In the genomic region with DNA sequence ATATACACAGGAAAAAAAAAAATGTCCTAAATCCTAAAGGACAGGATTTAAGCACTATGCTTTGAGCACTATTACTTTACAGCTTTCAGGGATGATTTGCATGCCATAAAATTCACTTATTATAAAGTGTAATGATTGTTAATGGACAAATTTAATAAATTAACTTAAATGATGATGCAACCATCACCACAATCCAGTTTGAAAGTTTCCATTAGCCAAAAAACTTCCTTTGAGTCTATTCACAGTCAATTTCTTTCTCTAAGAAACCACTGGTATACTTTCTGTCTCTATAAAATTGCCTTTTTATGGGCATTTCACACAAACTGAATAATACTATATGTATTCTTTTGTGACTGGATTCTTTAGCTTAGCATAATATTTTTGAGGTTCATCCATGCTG, we compare ENCODE assay signal across 24 cellular contexts.
DNase-seq lines count a peak whose midpoint lies in the region; ATAC-seq and TF ChIP-seq lines count a peak whose summit lies in the region.
"Had no signal": no experiment of that assay in that cellular context is flagged by ENCODE, and none has a peak within 500 bp of the region (broad histone marks: within the 10 kb centered on the region; RNA-seq: fewer than 3 reads in every experiment).

No MANE protein-coding gene starts in this region.

- H3K27ac Mint-ChIP-seq in activated CD8-positive, alpha-beta T cell treated with anti-CD3 and anti-CD28 coated beads for 36 hours = peak overlapping the region; percentile 50
- no peak overlapping the region for H3K27ac Mint-ChIP-seq in activated CD8-positive, alpha-beta T cell treated with anti-CD3 and anti-CD28 coated beads, Interleukin-2, amount 10 ng/mL, durations not matched to agents 7 days and 5 days
- H3K27ac Mint-ChIP-seq in activated naive CD8-positive, alpha-beta T cell treated with anti-CD3 and anti-CD28 coated beads, Interleukin-2, amount 50 U/mL, for 24 hours = peak overlapping the region; percentile 85
- no peak overlapping the region for H3K27ac Mint-ChIP-seq in activated naive CD8-positive, alpha-beta T cell treated with anti-CD3 and anti-CD28 coated beads for 36 hours
- H3K27ac Mint-ChIP-seq in activated T-helper 17 cell treated with anti-CD3 and anti-CD28 coated beads, Interleukin-2, amount 50 U/mL, for 72 hours = no peak overlapping the region
- no peak overlapping the region for H3K27ac Mint-ChIP-seq in T-helper 17 cell
- H3K27ac Mint-ChIP-seq: CD14-positive monocyte; CD4-positive, alpha-beta T cell; GM23338 had no signal

- CTCF ChIA-PET in activated CD8-positive, alpha-beta T cell treated with anti-CD3 and anti-CD28 coated beads for 36 hours (lab: Charles Lee) = interaction anchor here (1.0 kb wide), 1 partner anchor 37 kb away, joined by 3 read pairs; no protein-coding TSS in a partner anchor
- CTCF ChIA-PET in activated CD8-positive, alpha-beta T cell treated with anti-CD3 and anti-CD28 coated beads, Interleukin-2, amount 10 ng/mL, durations not matched to agents 7 days and 5 days (lab: Charles Lee) = no interaction called here

- H3K27me3 Mint-ChIP-seq in activated CD8-positive, alpha-beta T cell treated with anti-CD3 and anti-CD28 coated beads for 36 hours = no peaks in the 10 kb centered on the region
- H3K27me3 Mint-ChIP-seq in activated CD8-positive, alpha-beta T cell treated with anti-CD3 and anti-CD28 coated beads, Interleukin-2, amount 10 ng/mL, durations not matched to agents 7 days and 5 days (ENCODE audit: low read depth) = no peaks in the 10 kb centered on the region
- H3K27me3 Mint-ChIP-seq in activated naive CD8-positive, alpha-beta T cell treated with anti-CD3 and anti-CD28 coated beads, Interleukin-2, amount 50 U/mL, for 24 hours = no peaks in the 10 kb centered on the region
- H3K27me3 Mint-ChIP-seq in activated naive CD8-positive, alpha-beta T cell treated with anti-CD3 and anti-CD28 coated beads for 36 hours = no peaks in the 10 kb centered on the region
- H3K27me3 Mint-ChIP-seq in activated T-helper 17 cell treated with anti-CD3 and anti-CD28 coated beads, Interleukin-2, amount 50 U/mL, for 72 hours = no peaks in the 10 kb centered on the region
- no peaks in the 10 kb centered on the region for H3K27me3 Mint-ChIP-seq in T-helper 17 cell
- H3K27me3 Mint-ChIP-seq: CD4-positive, alpha-beta T cell; CD8-positive, alpha-beta memory T cell had no signal

- H3K4me1 ChIP-seq in GM23248 (ENCODE audit: insufficient read depth) = peaks cover 12% of the 10 kb centered on the region; the same call in 1 of the 2 replicates
- H3K4me1 ChIP-seq: A549, BE2C had no signal

- DNase-seq in activated CD8-positive, alpha-beta T cell treated with anti-CD3 and anti-CD28 coated beads for 36 hours = no peak
- no peak for DNase-seq in activated CD8-positive, alpha-beta T cell treated with anti-CD3 and anti-CD28 coated beads, Interleukin-2, amount 10 ng/mL, durations not matched to agents 7 days and 5 days
- DNase-seq in activated naive CD8-positive, alpha-beta T cell treated with anti-CD3 and anti-CD28 coated beads, Interleukin-2, amount 50 U/mL, for 24 hours = no peak
- DNase-seq in activated naive CD8-positive, alpha-beta T cell treated with anti-CD3 and anti-CD28 coated beads for 36 hours = no peak
- DNase-seq in GM23248 = no peak
- no peak for DNase-seq in HUDEP-2 (lab: John Stamatoyannopoulos, UW; ENCODE audit: unreplicated experiment in 76 of 76)
- no peak for DNase-seq in T-helper 17 cell
- DNase-seq: 8988T; AML-193; BE2C; CD4-positive, alpha-beta T cell; CD8-positive, alpha-beta memory T cell; DMS 273 treated with DMSO at 0.1 percent for 48 hours; DMS79; EL; GDM1; H9 had no signal

- H3K36me3 ChIP-seq in GM23248 (ENCODE audit: low read depth) = no peaks in the 10 kb centered on the region
- H3K36me3 ChIP-seq: BE2C had no signal

- H2AFZ ChIP-seq in GM23248 = no peak overlapping the region
- H2AFZ ChIP-seq: GM23338 had no signal

- no peaks in the 10 kb centered on the region for H3K9me3 Mint-ChIP-seq in activated CD8-positive, alpha-beta T cell treated with anti-CD3 and anti-CD28 coated beads for 36 hours
- H3K9me3 Mint-ChIP-seq in activated CD8-positive, alpha-beta T cell treated with anti-CD3 and anti-CD28 coated beads, Interleukin-2, amount 10 ng/mL, durations not matched to agents 7 days and 5 days (ENCODE audit: insufficient read depth) = no peaks in the 10 kb centered on the region
- H3K9me3 Mint-ChIP-seq in activated naive CD8-positive, alpha-beta T cell treated with anti-CD3 and anti-CD28 coated beads, Interleukin-2, amount 50 U/mL, for 24 hours = no peaks in the 10 kb centered on the region
- H3K9me3 Mint-ChIP-seq in activated naive CD8-positive, alpha-beta T cell treated with anti-CD3 and anti-CD28 coated beads for 36 hours = no peaks in the 10 kb centered on the region
- peaks cover 4% of the 10 kb centered on the region for H3K9me3 Mint-ChIP-seq in activated T-helper 17 cell treated with anti-CD3 and anti-CD28 coated beads, Interleukin-2, amount 50 U/mL, for 72 hours
- H3K9me3 Mint-ChIP-seq: CD4-positive, alpha-beta T cell; GM23338; H9 had no signal

- H3K4me2 ChIP-seq in GM23248 (ENCODE audit: unreplicated experiment) = peak overlapping the region; percentile 58
- H3K4me2 ChIP-seq: A549; BLaER1 treated with 17β-estradiol and CSF1 and Interleukin-3, amounts not matched to agents 10 nM and 100 nM; GM23338 had no signal

- no peak for ATAC-seq in activated CD8-positive, alpha-beta T cell treated with anti-CD3 and anti-CD28 coated beads for 36 hours
- ATAC-seq in activated CD8-positive, alpha-beta T cell treated with anti-CD3 and anti-CD28 coated beads, Interleukin-2, amount 10 ng/mL, durations not matched to agents 7 days and 5 days = no peak
- ATAC-seq in activated naive CD8-positive, alpha-beta T cell treated with anti-CD3 and anti-CD28 coated beads, Interleukin-2, amount 50 U/mL, for 24 hours = no peak
- ATAC-seq in activated T-helper 17 cell treated with anti-CD3 and anti-CD28 coated beads, Interleukin-2, amount 50 U/mL, for 72 hours (replicated peaks) = no peak
- ATAC-seq in T-helper 17 cell = no peak
- ATAC-seq: A549, GM23338, HCT116 had no signal

- H3K9me2 ChIP-seq in GM23248 (ENCODE audit: insufficient read depth) = no peaks in the 10 kb centered on the region

- no peak overlapping the region for H3K9ac ChIP-seq in GM23248
- H3K9ac ChIP-seq: BLaER1 treated with 17β-estradiol and CSF1 and Interleukin-3, amounts not matched to agents 10 nM and 100 nM had no signal

- no peaks in the 10 kb centered on the region for H3K27me3 ChIP-seq in GM23248 (replicated peaks; ENCODE audit: insufficient read depth)
- H3K27me3 ChIP-seq: BE2C; BLaER1 treated with 17β-estradiol and CSF1 and Interleukin-3, amounts not matched to agents 10 nM and 100 nM had no signal

- no peaks in the 10 kb centered on the region for H4K20me1 ChIP-seq in GM23248 (ENCODE audit: insufficient read depth)
- H4K20me1 ChIP-seq: BLaER1 treated with 17β-estradiol and CSF1 and Interleukin-3, amounts not matched to agents 10 nM and 100 nM had no signal

- POLR2A ChIA-PET in activated CD8-positive, alpha-beta T cell treated with anti-CD3 and anti-CD28 coated beads for 36 hours (lab: Charles Lee) = no interaction called here
- POLR2A ChIA-PET in activated CD8-positive, alpha-beta T cell treated with anti-CD3 and anti-CD28 coated beads, Interleukin-2, amount 10 ng/mL, durations not matched to agents 7 days and 5 days (lab: Charles Lee) = interaction anchor here (0.7 kb wide), 1 partner anchor 340 kb away, joined by 3 read pairs; no protein-coding TSS in a partner anchor

- no peak overlapping the region for H3K4me3 ChIP-seq in GM23248
- H3K4me3 ChIP-seq: A549; BLaER1 treated with 17β-estradiol and CSF1 and Interleukin-3, amounts not matched to agents 10 nM and 100 nM; GM12878; GM23338 had no signal

- no peaks in the 10 kb centered on the region for H3K9me3 ChIP-seq in GM23248 (ENCODE audit: low read depth)
- no peaks in the 10 kb centered on the region for H3K9me3 ChIP-seq in T-helper 17 cell (ENCODE audit: control insufficient read depth, low read length, poor library complexity, severe bottlenecking)
- H3K9me3 ChIP-seq: A549, BE2C had no signal

- intact Hi-C loops in activated CD8-positive, alpha-beta T cell treated with anti-CD3 and anti-CD28 coated beads for 36 hours (cut with micrococcal nuclease) = no loop called here

- H3K4me1 Mint-ChIP-seq in activated CD8-positive, alpha-beta T cell treated with anti-CD3 and anti-CD28 coated beads for 36 hours (ENCODE audit: low read depth) = peaks cover 15% of the 10 kb centered on the region
- H3K4me1 Mint-ChIP-seq in activated CD8-positive, alpha-beta T cell treated with anti-CD3 and anti-CD28 coated beads, Interleukin-2, amount 10 ng/mL, durations not matched to agents 7 days and 5 days (ENCODE audit: low read depth) = no peaks in the 10 kb centered on the region
- H3K4me1 Mint-ChIP-seq in activated naive CD8-positive, alpha-beta T cell treated with anti-CD3 and anti-CD28 coated beads, Interleukin-2, amount 50 U/mL, for 24 hours = peaks cover 31% of the 10 kb centered on the region
- peaks cover 9% of the 10 kb centered on the region for H3K4me1 Mint-ChIP-seq in activated naive CD8-positive, alpha-beta T cell treated with anti-CD3 and anti-CD28 coated beads for 36 hours
- H3K4me1 Mint-ChIP-seq in activated T-helper 17 cell treated with anti-CD3 and anti-CD28 coated beads, Interleukin-2, amount 50 U/mL, for 72 hours = peaks cover 11% of the 10 kb centered on the region
- H3K4me1 Mint-ChIP-seq in T-helper 17 cell = peaks cover 3% of the 10 kb centered on the region
- H3K4me1 Mint-ChIP-seq: CD14-positive monocyte; CD8-positive, alpha-beta memory T cell; GM23338; H9 had no signal

- H3F3A ChIP-seq in GM23248 (ENCODE audit: insufficient read depth) = no peaks in the 10 kb centered on the region

- no peaks in the 10 kb centered on the region for H3K79me2 ChIP-seq in GM23248 (ENCODE audit: insufficient read depth)

- H3K27ac ChIP-seq in GM23248 = no peak overlapping the region
- H3K27ac ChIP-seq: A549; BLaER1 treated with 17β-estradiol and CSF1 and Interleukin-3, amounts not matched to agents 10 nM and 100 nM had no signal

- TF ChIP-seq CTCF in activated CD8-positive, alpha-beta T cell treated with anti-CD3 and anti-CD28 coated beads for 36 hours (IDR thresholded peaks at IDR 0.05) = no peak

- in situ Hi-C loops in GM23248 (cut with MboI) = loop anchor here (10.0 kb wide), 1 partner anchor 57 kb away; no protein-coding TSS in a partner anchor

- H3K4me3 Mint-ChIP-seq in activated CD8-positive, alpha-beta T cell treated with anti-CD3 and anti-CD28 coated beads for 36 hours = no peak overlapping the region
- no peak overlapping the region for H3K4me3 Mint-ChIP-seq in activated CD8-positive, alpha-beta T cell treated with anti-CD3 and anti-CD28 coated beads, Interleukin-2, amount 10 ng/mL, durations not matched to agents 7 days and 5 days
- H3K4me3 Mint-ChIP-seq in activated naive CD8-positive, alpha-beta T cell treated with anti-CD3 and anti-CD28 coated beads, Interleukin-2, amount 50 U/mL, for 24 hours = no peak overlapping the region
- H3K4me3 Mint-ChIP-seq in activated naive CD8-positive, alpha-beta T cell treated with anti-CD3 and anti-CD28 coated beads for 36 hours = no peak overlapping the region
- peak overlapping the region; percentile 45 for H3K4me3 Mint-ChIP-seq in activated T-helper 17 cell treated with anti-CD3 and anti-CD28 coated beads, Interleukin-2, amount 50 U/mL, for 72 hours
- no peak overlapping the region for H3K4me3 Mint-ChIP-seq in T-helper 17 cell
- H3K4me3 Mint-ChIP-seq: CD14-positive monocyte; CD4-positive, alpha-beta T cell; CD8-positive, alpha-beta memory T cell; GM23338; H9 had no signal

- H3K36me3 Mint-ChIP-seq in activated CD8-positive, alpha-beta T cell treated with anti-CD3 and anti-CD28 coated beads for 36 hours (ENCODE audit: low read depth) = peaks cover 15% of the 10 kb centered on the region
- H3K36me3 Mint-ChIP-seq in activated CD8-positive, alpha-beta T cell treated with anti-CD3 and anti-CD28 coated beads, Interleukin-2, amount 10 ng/mL, durations not matched to agents 7 days and 5 days (ENCODE audit: low read depth) = peaks cover 10% of the 10 kb centered on the region
- peaks cover 20% of the 10 kb centered on the region for H3K36me3 Mint-ChIP-seq in activated naive CD8-positive, alpha-beta T cell treated with anti-CD3 and anti-CD28 coated beads, Interleukin-2, amount 50 U/mL, for 24 hours (ENCODE audit: low read depth)
- peaks cover 16% of the 10 kb centered on the region for H3K36me3 Mint-ChIP-seq in activated naive CD8-positive, alpha-beta T cell treated with anti-CD3 and anti-CD28 coated beads for 36 hours
- H3K36me3 Mint-ChIP-seq in activated T-helper 17 cell treated with anti-CD3 and anti-CD28 coated beads, Interleukin-2, amount 50 U/mL, for 72 hours (ENCODE audit: low read depth) = no peaks in the 10 kb centered on the region
- no peaks in the 10 kb centered on the region for H3K36me3 Mint-ChIP-seq in T-helper 17 cell (ENCODE audit: low read depth)
- H3K36me3 Mint-ChIP-seq: CD8-positive, alpha-beta memory T cell had no signal

Comparison
In these comparisons a context has a peak if more than half of its experiments do, and no peak if none do; other contexts are left out.
1. H3K27ac Mint-ChIP-seq: peak in activated CD8-positive, alpha-beta T cell treated with anti-CD3 and anti-CD28 coated beads for 36 hours (single experiment) and activated naive CD8-positive, alpha-beta T cell treated with anti-CD3 and anti-CD28 coated beads, Interleukin-2, amount 50 U/mL, for 24 hours (single experiment); none in activated CD8-positive, alpha-beta T cell treated with anti-CD3 and anti-CD28 coated beads, Interleukin-2, amount 10 ng/mL, durations not matched to agents 7 days and 5 days (single experiment), activated naive CD8-positive, alpha-beta T cell treated with anti-CD3 and anti-CD28 coated beads for 36 hours (single experiment), activated T-helper 17 cell treated with anti-CD3 and anti-CD28 coated beads, Interleukin-2, amount 50 U/mL, for 72 hours (single experiment) and T-helper 17 cell (single experiment).